1 cellular context compared by ENCODE assay signal in the genomic region with DNA sequence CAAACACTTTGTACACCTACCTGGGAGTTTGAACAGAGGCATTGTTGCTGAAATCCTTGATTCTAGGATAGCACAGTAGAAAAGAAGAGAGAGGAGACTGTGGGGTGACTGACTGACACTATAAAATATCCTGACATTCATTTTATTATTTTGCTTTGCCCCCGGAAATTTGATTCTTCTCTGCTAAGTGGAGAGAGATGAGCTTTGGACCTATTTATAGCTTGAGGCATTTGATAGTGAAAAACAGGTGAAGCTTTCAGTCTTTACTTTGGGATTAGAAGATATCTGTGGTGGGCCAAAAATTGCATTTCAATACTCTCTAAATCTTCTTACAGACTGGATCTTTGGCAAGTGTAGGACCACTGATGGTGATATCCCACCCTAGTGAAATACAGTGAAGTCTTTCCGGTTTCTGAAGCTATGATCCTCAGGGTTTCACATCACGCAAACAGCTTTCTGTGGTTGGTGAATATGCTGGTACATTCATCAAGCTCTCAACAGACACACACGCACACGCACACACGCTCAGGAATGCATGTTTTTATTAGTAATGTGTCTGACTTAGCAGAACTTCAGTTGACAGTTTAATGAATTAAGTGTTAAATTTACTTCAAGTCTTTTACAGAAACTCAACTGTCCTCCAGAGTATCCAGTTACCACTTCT.
TF ChIP-seq lines count a peak whose summit lies in the region.

A gene (minus strand): TSS at position 117 of the 664 bp plus-strand sequence. CDS start 75 bp downstream, at position 42.

TF ChIP-seq in SK-N-SH, 30 proteins besides CTCF, POLR2A, EP300 and RAD21 (continued from another document):
- TF ChIP-seq RXRA (IDR thresholded peaks at IDR 0.05; ENCODE audit: borderline replicate concordance, low read depth) (no peak), FOSL2 (IDR thresholded peaks at IDR 0.05; ENCODE audit: borderline replicate concordance, low read depth) (no peak), TCF12 (IDR thresholded peaks at IDR 0.05) (no peak), ELF1 (IDR thresholded peaks at IDR 0.05) (no peak), GATA2 (CRISPR knock-in tag; IDR thresholded peaks at IDR 0.05) (no peak), MEF2A (IDR thresholded peaks at IDR 0.05; ENCODE audit: borderline replicate concordance, low read depth) (no peak), MXI1 (IDR thresholded peaks at IDR 0.05; ENCODE audit: low read depth, low read length) (no peak), FOXJ3 (CRISPR knock-in tag; IDR thresholded peaks at IDR 0.05) (no peak), RCOR1 (IDR thresholded peaks at IDR 0.05; ENCODE audit: low read length) (no peak)
- TF ChIP-seq, protein P1, sequence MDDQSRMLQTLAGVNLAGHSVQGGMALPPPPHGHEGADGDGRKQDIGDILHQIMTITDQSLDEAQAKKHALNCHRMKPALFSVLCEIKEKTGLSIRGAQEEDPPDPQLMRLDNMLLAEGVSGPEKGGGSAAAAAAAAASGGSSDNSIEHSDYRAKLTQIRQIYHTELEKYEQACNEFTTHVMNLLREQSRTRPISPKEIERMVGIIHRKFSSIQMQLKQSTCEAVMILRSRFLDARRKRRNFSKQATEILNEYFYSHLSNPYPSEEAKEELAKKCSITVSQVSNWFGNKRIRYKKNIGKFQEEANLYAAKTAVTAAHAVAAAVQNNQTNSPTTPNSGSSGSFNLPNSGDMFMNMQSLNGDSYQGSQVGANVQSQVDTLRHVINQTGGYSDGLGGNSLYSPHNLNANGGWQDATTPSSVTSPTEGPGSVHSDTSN (IDR thresholded peaks at IDR 0.05) = no peak
- TF ChIP-seq, protein P2, sequence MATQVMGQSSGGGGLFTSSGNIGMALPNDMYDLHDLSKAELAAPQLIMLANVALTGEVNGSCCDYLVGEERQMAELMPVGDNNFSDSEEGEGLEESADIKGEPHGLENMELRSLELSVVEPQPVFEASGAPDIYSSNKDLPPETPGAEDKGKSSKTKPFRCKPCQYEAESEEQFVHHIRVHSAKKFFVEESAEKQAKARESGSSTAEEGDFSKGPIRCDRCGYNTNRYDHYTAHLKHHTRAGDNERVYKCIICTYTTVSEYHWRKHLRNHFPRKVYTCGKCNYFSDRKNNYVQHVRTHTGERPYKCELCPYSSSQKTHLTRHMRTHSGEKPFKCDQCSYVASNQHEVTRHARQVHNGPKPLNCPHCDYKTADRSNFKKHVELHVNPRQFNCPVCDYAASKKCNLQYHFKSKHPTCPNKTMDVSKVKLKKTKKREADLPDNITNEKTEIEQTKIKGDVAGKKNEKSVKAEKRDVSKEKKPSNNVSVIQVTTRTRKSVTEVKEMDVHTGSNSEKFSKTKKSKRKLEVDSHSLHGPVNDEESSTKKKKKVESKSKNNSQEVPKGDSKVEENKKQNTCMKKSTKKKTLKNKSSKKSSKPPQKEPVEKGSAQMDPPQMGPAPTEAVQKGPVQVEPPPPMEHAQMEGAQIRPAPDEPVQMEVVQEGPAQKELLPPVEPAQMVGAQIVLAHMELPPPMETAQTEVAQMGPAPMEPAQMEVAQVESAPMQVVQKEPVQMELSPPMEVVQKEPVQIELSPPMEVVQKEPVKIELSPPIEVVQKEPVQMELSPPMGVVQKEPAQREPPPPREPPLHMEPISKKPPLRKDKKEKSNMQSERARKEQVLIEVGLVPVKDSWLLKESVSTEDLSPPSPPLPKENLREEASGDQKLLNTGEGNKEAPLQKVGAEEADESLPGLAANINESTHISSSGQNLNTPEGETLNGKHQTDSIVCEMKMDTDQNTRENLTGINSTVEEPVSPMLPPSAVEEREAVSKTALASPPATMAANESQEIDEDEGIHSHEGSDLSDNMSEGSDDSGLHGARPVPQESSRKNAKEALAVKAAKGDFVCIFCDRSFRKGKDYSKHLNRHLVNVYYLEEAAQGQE (IDR thresholded peaks at IDR 0.05; ENCODE audit: low read depth, low read length) = no peak
